In genomic region chr12:120265203-120265482, GRCh38 we compare ENCODE assay signal across 8 cellular contexts. TPM values are rescaled to one million over a fixed set of nuclear protein-coding genes. Genes with fewer than 3 reads are reported as not detected.
A peak's percentile ranks its signal among the peaks of the same experiment; 100 is the strongest.
DNase-seq lines count a peak whose midpoint lies in the region; ATAC-seq and TF ChIP-seq lines count a peak whose summit lies in the region.

No MANE protein-coding gene starts in this region.

- peak overlapping the region; percentile 64 to 81 for H3K4ac ChIP-seq in mesenchymal stem cell (ENCODE audit: low read depth in 1 of 2, low read length in 2 of 2)

- ATAC-seq in HG03469 (IDR thresholded peaks at IDR 0.05; ENCODE audit: unreplicated experiment) (no peak), GM19455 (IDR thresholded peaks at IDR 0.05; ENCODE audit: unreplicated experiment) (no peak)

- H2BK12ac ChIP-seq in mesenchymal stem cell (ENCODE audit: low read length in 2 of 2) = peak overlapping the region; percentile 42 to 68

- no peak overlapping the region for H2AFZ ChIP-seq in mesenchymal stem cell (ENCODE audit: low read depth, low read length)

- no peak for DNase-seq in AG09309 (ENCODE audit: low read depth)
- DNase-seq in HFF-Myc (ENCODE audit: extremely low read depth, low read depth) = no peak
- no peak for DNase-seq in astrocyte of the spinal cord (ENCODE audit: low read depth, low spot score)
- no peak for DNase-seq in mesenchymal stem cell
- no peak for DNase-seq in RKO (ENCODE audit: low spot score)
- DNase-seq in NCI-H2171 treated with DMSO at 0.1 percent for 48 hours (lab: John Stamatoyannopoulos, UW) = no peak

- H3K23ac ChIP-seq in mesenchymal stem cell (ENCODE audit: low read length in 2 of 2) = peak overlapping the region in 1 of 2 experiments; percentile 85

- H3K4me2 ChIP-seq in mesenchymal stem cell (ENCODE audit: low read length, poor library complexity, severe bottlenecking) = peak overlapping the region; percentile 88

- peak overlapping the region; percentile 94 to 99 for H3K18ac ChIP-seq in mesenchymal stem cell (ENCODE audit: low read depth in 1 of 2, low read length in 2 of 2)

- H3K36me3 ChIP-seq in mesenchymal stem cell (ENCODE audit: control insufficient read depth in 1 of 2, insufficient read depth in 2 of 2, low read depth in 1 of 2, low read length in 2 of 2) = peaks cover 0 to 25% of the 10 kb centered on the region in 2 experiments

- H3K27me3 ChIP-seq in mesenchymal stem cell (ENCODE audit: control insufficient read depth in 1 of 2, insufficient read depth in 1 of 2, low read length in 2 of 2) = no peaks in the 10 kb centered on the region

- 0% methylated on average over 10 of the region's 21 CpGs for WGBS in mesenchymal stem cell

- H2BK120ac ChIP-seq in mesenchymal stem cell (ENCODE audit: low read depth, low read length) = peak overlapping the region; percentile 91

- peak overlapping the region; percentile 63 for H2BK15ac ChIP-seq in mesenchymal stem cell (ENCODE audit: low read depth, poor library complexity, severe bottlenecking)

- H3K4me3 ChIP-seq in AG09309 (ENCODE audit: control insufficient read depth, low read depth, low read length) (peak overlapping the region; percentile 98), HFF-Myc (replicated peaks; ENCODE audit: low read depth, low read length) (peak overlapping the region; percentile 70), astrocyte of the spinal cord (ENCODE audit: low read depth, low read length) (peak overlapping the region; percentile 93), mesenchymal stem cell (ENCODE audit: insufficient read depth in 1 of 2, low read depth in 1 of 2, low read length in 2 of 2) (peak overlapping the region; percentile 95 to 97)

- H3K79me1 ChIP-seq in mesenchymal stem cell (replicated peaks; ENCODE audit: low read length, poor library complexity, severe bottlenecking) = no peaks in the 10 kb centered on the region

- H2AK5ac ChIP-seq in mesenchymal stem cell (ENCODE audit: low read length, severe bottlenecking) = peak overlapping the region; percentile 45

- in situ Hi-C loops in astrocyte of the spinal cord (cut with HindIII; ENCODE audit: low sequenced_read_pairs) = no loop called here

- H4K8ac ChIP-seq in mesenchymal stem cell (ENCODE audit: low read length) = peak overlapping the region; percentile 19

- peak overlapping the region; percentile 91 for H3K9ac ChIP-seq in mesenchymal stem cell (ENCODE audit: low read length)

- TF ChIP-seq CTCF in AG09309 (IDR thresholded peaks at IDR 0.05; ENCODE audit: control insufficient read depth, insufficient read depth, low read depth, low read length, missing control alignments) = no peak
- no peak for TF ChIP-seq CTCF in HFF-Myc (IDR thresholded peaks at IDR 0.05; ENCODE audit: low read depth, low read length, missing control alignments)
- TF ChIP-seq CTCF in astrocyte of the spinal cord (IDR thresholded peaks at IDR 0.05; ENCODE audit: low read depth, low read length) = no peak

- H4K91ac ChIP-seq in mesenchymal stem cell (ENCODE audit: low read length) = peak overlapping the region; percentile 87

- H2BK5ac ChIP-seq in mesenchymal stem cell (ENCODE audit: low read depth, low read length, poor library complexity, severe bottlenecking) = peak overlapping the region; percentile 89

- no peaks in the 10 kb centered on the region for H3K9me3 ChIP-seq in mesenchymal stem cell (ENCODE audit: control insufficient read depth, low read length)

- peak overlapping the region; percentile 84 for H3K27ac ChIP-seq in mesenchymal stem cell (ENCODE audit: low read length, poor library complexity, severe bottlenecking)

- peaks cover 19% of the 10 kb centered on the region for H3K4me1 ChIP-seq in mesenchymal stem cell (ENCODE audit: control insufficient read depth, insufficient read depth, low read depth, low read length)

- H3K14ac ChIP-seq in mesenchymal stem cell (ENCODE audit: low read length in 2 of 2) = peak overlapping the region; percentile 95 to 99

RNA-seq across cellular contexts. Expression of gene PXN, which starts 0.4 kb away (rescaled TPM):
- 90.4 TPM for polyA plus RNA-seq in mesenchymal stem cell (2013, experiment 1 of 2)
- polyA plus RNA-seq in mesenchymal stem cell (2013, experiment 2 of 2) = 88.1 TPM

RNA-seq across cellular contexts. Expression of gene RNU4-2, which starts 26.6 kb away (rescaled TPM):
- not detected for polyA plus RNA-seq in mesenchymal stem cell (2013, experiment 1 of 2)
- not detected for polyA plus RNA-seq in mesenchymal stem cell (2013, experiment 2 of 2)

RNA-seq across cellular contexts. Expression of gene RNU4-1, which starts 27.9 kb away (rescaled TPM):
- not detected for polyA plus RNA-seq in mesenchymal stem cell (2013, experiment 1 of 2)
- not detected for polyA plus RNA-seq in mesenchymal stem cell (2013, experiment 2 of 2)

RNA-seq across cellular contexts. Expression of gene SIRT4, which starts 37.0 kb away (rescaled TPM):
- 0.99 TPM for polyA plus RNA-seq in mesenchymal stem cell (2013, experiment 1 of 2)
- 0.85 TPM for polyA plus RNA-seq in mesenchymal stem cell (2013, experiment 2 of 2)
